In the genomic region with DNA sequence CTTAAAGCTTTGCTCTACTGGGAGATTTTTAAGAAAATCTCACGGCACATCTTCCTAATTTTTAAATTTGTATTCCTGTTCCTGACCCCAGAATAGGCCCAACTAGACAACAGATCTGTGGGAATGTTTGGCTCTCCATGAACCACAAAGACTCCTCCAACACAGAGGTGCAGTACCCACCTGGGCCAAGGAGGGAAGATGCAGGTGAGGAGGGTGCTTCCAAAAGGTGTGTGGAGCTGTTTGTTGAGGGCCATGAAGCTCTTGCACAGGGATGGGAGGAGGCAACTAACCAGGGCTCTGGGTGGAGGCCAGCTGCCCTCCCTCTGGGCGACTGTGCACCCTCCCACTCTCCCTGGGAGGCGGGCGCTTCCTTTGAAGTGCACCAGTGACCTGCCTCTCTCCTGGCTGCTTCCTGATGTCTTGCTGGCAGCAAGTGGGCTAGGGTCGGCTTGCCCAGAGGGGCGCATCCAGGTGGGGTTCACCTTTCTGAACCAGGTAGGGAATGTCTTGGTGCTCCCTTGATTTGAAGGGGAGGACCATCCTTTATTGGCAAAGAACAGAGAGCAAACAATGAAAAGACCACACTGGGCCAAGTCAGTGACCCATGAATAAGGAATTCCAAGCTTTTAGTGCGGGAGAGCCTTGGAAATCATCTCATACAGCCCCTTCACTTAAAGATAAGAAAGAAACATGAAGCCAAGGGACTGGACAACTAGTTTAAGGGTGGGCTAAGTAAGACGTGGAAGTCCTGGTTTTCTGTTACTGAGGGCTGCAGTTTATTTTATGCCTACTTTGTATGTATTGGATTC, we compare ENCODE assay signal across 15 cellular contexts.
DNase-seq lines count a peak whose midpoint lies in the region; ATAC-seq and TF ChIP-seq lines count a peak whose summit lies in the region.
"Had no signal": no experiment of that assay in that cellular context is flagged by ENCODE, and none has a peak within 500 bp of the region (broad histone marks: within the 10 kb centered on the region; RNA-seq: fewer than 3 reads in every experiment).

No MANE protein-coding gene starts in this region.

- H3K4me1 Mint-ChIP-seq in CD8-positive, alpha-beta memory T cell = no peaks in the 10 kb centered on the region

- H3K36me3 Mint-ChIP-seq in CD8-positive, alpha-beta memory T cell = no peaks in the 10 kb centered on the region

- CTCF ChIA-PET in CD8-positive, alpha-beta memory T cell (lab: Charles Lee) = no interaction called here

- no peak overlapping the region for H3K4me3 Mint-ChIP-seq in CD8-positive, alpha-beta memory T cell
- H3K4me3 Mint-ChIP-seq: activated CD8-positive, alpha-beta T cell treated with anti-CD3 and anti-CD28 coated beads for 36 hours; T-helper 2 cell treated with Interferon-gamma antibody and Interleukin-4, amounts not matched to agents 5 μg/mL and 100 μg/mL, for 36 hours had no signal

- POLR2A ChIA-PET in CD8-positive, alpha-beta memory T cell (lab: Charles Lee) = interaction anchor here (0.5 kb wide), 1 partner anchor 10 kb away, joined by 3 read pairs; no protein-coding TSS in a partner anchor

- H3K36me3 ChIP-seq in upper lobe of left lung = no peaks in the 10 kb centered on the region
- no peaks in the 10 kb centered on the region for H3K36me3 ChIP-seq in CD8-positive, alpha-beta memory T cell (ENCODE audit: insufficient read depth, low read length)
- no peaks in the 10 kb centered on the region for H3K36me3 ChIP-seq in suprapubic skin
- H3K36me3 ChIP-seq: esophagus muscularis mucosa had no signal

- H3K9me3 Mint-ChIP-seq in CD8-positive, alpha-beta memory T cell = no peaks in the 10 kb centered on the region
- H3K9me3 Mint-ChIP-seq: activated CD8-positive, alpha-beta T cell treated with anti-CD3 and anti-CD28 coated beads for 36 hours; T-helper 2 cell treated with Interferon-gamma antibody and Interleukin-4, amounts not matched to agents 5 μg/mL and 100 μg/mL, for 36 hours had no signal

- H3K9me3 ChIP-seq in upper lobe of left lung = no peaks in the 10 kb centered on the region
- no peaks in the 10 kb centered on the region for H3K9me3 ChIP-seq in CD8-positive, alpha-beta memory T cell (ENCODE audit: low read length)
- H3K9me3 ChIP-seq in suprapubic skin = no peaks in the 10 kb centered on the region
- H3K9me3 ChIP-seq: esophagus muscularis mucosa had no signal

- H3K4me1 ChIP-seq in upper lobe of left lung (peaks cover 7 to 30% (median 14%) of the 10 kb centered on the region in 4 donors), suprapubic skin (no peaks in the 10 kb centered on the region)
- H3K4me1 ChIP-seq in CD8-positive, alpha-beta memory T cell (ENCODE audit: insufficient read depth, low read length) = no peaks in the 10 kb centered on the region

- no peak for TF ChIP-seq POLR2A in upper lobe of left lung (IDR thresholded peaks at IDR 0.05)
- no peak for TF ChIP-seq POLR2A in suprapubic skin (IDR thresholded peaks at IDR 0.05)

- H3K4me3 ChIP-seq in upper lobe of left lung (no peak overlapping the region), suprapubic skin (no peak overlapping the region)
- no peak overlapping the region for H3K4me3 ChIP-seq in CD8-positive, alpha-beta memory T cell (ENCODE audit: low read length)
- H3K4me3 ChIP-seq: esophagus muscularis mucosa, hepatocyte had no signal

- no peak for TF ChIP-seq CTCF in upper lobe of left lung (IDR thresholded peaks at IDR 0.05)
- no peak for TF ChIP-seq CTCF in suprapubic skin (IDR thresholded peaks at IDR 0.05)

- H3K27me3 ChIP-seq in upper lobe of left lung = no peaks in the 10 kb centered on the region
- no peaks in the 10 kb centered on the region for H3K27me3 ChIP-seq in CD8-positive, alpha-beta memory T cell (ENCODE audit: insufficient read depth, low read length, poor library complexity, severe bottlenecking)
- H3K27me3 ChIP-seq in suprapubic skin = no peaks in the 10 kb centered on the region
- H3K27me3 ChIP-seq: esophagus muscularis mucosa, hepatocyte had no signal

- peak overlapping the region in 1 of 4 donors; percentile 2 for H3K27ac ChIP-seq in upper lobe of left lung
- H3K27ac ChIP-seq in CD8-positive, alpha-beta memory T cell (ENCODE audit: low read depth, low read length) = no peak overlapping the region
- H3K27ac ChIP-seq in suprapubic skin = no peak overlapping the region
- H3K27ac ChIP-seq: esophagus muscularis mucosa, hepatocyte had no signal

- peaks cover 0 to 3% of the 10 kb centered on the region in 2 donors for H3K27me3 Mint-ChIP-seq in CD8-positive, alpha-beta memory T cell
- H3K27me3 Mint-ChIP-seq: activated CD8-positive, alpha-beta T cell treated with anti-CD3 and anti-CD28 coated beads for 36 hours had no signal

- ATAC-seq in upper lobe of left lung (ENCODE audit: low FRiP score in 2 of 2) = peak; percentile 37 to 77
- ATAC-seq: activated CD8-positive, alpha-beta T cell treated with anti-CD3 and anti-CD28 coated beads for 36 hours had no signal

- TF ChIP-seq EP300 in upper lobe of left lung (IDR thresholded peaks at IDR 0.05) = no peak
- no peak for TF ChIP-seq EP300 in suprapubic skin (IDR thresholded peaks at IDR 0.05)

- H3K27ac Mint-ChIP-seq in CD8-positive, alpha-beta memory T cell = no peak overlapping the region
- H3K27ac Mint-ChIP-seq: activated CD8-positive, alpha-beta T cell treated with anti-CD3 and anti-CD28 coated beads for 36 hours; T-helper 2 cell treated with Interferon-gamma antibody and Interleukin-4, amounts not matched to agents 5 μg/mL and 100 μg/mL, for 36 hours had no signal

- DNase-seq in SHP77 (lab: John Stamatoyannopoulos, UW) = peak; percentile 17 to 33
- no peak for DNase-seq in SHP77 treated with DMSO at 0.1 percent for 48 hours (lab: John Stamatoyannopoulos, UW)
- peak; percentile 48 for DNase-seq in NCI-H774 (lab: John Stamatoyannopoulos, UW)
- peak; percentile 65 for DNase-seq in left kidney (ENCODE audit: low read depth, low spot score)
- peak; percentile 42 to 63 for DNase-seq in upper lobe of left lung
- no peak for DNase-seq in CD8-positive, alpha-beta memory T cell
- DNase-seq in suprapubic skin (ENCODE audit: low spot score in 2 of 2) = no peak
- no peak for DNase-seq in DMS79 treated with DMSO at 0.1 percent for 48 hours (lab: John Stamatoyannopoulos, UW)
- DNase-seq: activated CD8-positive, alpha-beta T cell treated with anti-CD3 and anti-CD28 coated beads for 36 hours; activated effector memory CD4-positive, alpha-beta T cell treated with anti-CD3 and anti-CD28 coated beads, Interleukin-2, amount 50 U/mL, for 16 hours; mammary epithelial cell; stimulated activated naive CD4-positive, alpha-beta T cell treated with Interleukin-2 at 50 U/mL for 16 hours had no signal

- 57 to 65% methylated on average over 4 to 8 of the region's 8 CpGs for WGBS in upper lobe of left lung, 2 donors
- 85% methylated on average over 5 of the region's 8 CpGs for WGBS in suprapubic skin

Comparison
In these comparisons a context has a peak if more than half of its experiments do, and no peak if none do; other contexts are left out.
1. DNase-seq: peak in SHP77 (2 of 2), NCI-H774 (single experiment), left kidney (single experiment) and upper lobe of left lung (2 of 2); none in SHP77 treated with DMSO at 0.1 percent for 48 hours (single experiment), CD8-positive, alpha-beta memory T cell (0 of 5), suprapubic skin (0 of 2) and DMS79 treated with DMSO at 0.1 percent for 48 hours (single experiment).